ENCODE assay signal across 22 cellular contexts in the genomic region with DNA sequence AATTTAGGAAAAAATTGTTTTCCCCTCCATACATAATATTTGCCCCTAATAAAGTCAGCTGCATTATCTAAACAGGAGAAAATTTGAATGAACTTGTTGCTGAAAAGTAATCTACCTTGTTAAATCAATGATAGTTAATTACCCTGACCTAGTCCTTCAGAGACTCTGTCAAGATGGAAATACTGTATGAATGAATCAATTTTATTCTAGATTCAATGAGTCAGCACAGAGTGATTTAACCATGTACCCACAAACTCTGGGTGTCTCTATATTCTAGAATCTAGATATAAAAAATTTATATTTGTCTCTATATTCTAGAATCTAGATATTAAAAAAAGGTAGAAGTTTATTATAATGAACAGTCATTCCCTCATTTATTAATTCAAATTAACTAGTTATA.
"Had no signal": no experiment of that assay in that cellular context is flagged by ENCODE, and none has a peak within 500 bp of the region (broad histone marks: within the 10 kb centered on the region; RNA-seq: fewer than 3 reads in every experiment).

No MANE protein-coding gene starts in this region.

- DNase-seq: activated B cell treated with CpG ODN at 0.5 μM for 24 hours; activated CD4-positive, alpha-beta T cell treated with anti-CD3 and anti-CD28 coated beads for 4 hours; activated CD4-positive, alpha-beta T cell treated with anti-CD3 and anti-CD28 coated beads, Interleukin-2, amount 50 U/mL, for 4 hours; activated CD8-positive, alpha-beta memory T cell treated with anti-CD3 and anti-CD28 coated beads, Interleukin-2, amount 50 U/mL, for 48 hours; activated CD8-positive, alpha-beta T cell treated with anti-CD3 and anti-CD28 coated beads, Interleukin-2, amount 10 ng/mL, durations not matched to agents 7 days and 5 days; activated effector memory CD4-positive, alpha-beta T cell treated with Interleukin-2 at 50 U/mL for 16 hours; activated naive CD4-positive, alpha-beta T cell; activated T-cell treated with anti-CD3 and anti-CD28 coated beads, Interleukin-2, amount 50 U/mL, for 1 hour; adrenal gland; aorta; caudate nucleus; Kasumi-1; KBM-7; MG63; NCI-H1092 treated with DMSO at 0.1 percent for 48 hours; NCI-H1417 treated with DMSO at 0.1 percent for 48 hours; NCI-H1694; NCI-H510A treated with DMSO at 0.1 percent for 48 hours; NCI-H69; NK-92 treated with Interleukin-12 subunit alpha and Interleukin-12 subunit beta, amount 100 ng/mL, for 24 hours; OCI-M1; Right ventricle myocardium superior had no signal
